22 cellular contexts compared by ENCODE assay signal in the genomic region with DNA sequence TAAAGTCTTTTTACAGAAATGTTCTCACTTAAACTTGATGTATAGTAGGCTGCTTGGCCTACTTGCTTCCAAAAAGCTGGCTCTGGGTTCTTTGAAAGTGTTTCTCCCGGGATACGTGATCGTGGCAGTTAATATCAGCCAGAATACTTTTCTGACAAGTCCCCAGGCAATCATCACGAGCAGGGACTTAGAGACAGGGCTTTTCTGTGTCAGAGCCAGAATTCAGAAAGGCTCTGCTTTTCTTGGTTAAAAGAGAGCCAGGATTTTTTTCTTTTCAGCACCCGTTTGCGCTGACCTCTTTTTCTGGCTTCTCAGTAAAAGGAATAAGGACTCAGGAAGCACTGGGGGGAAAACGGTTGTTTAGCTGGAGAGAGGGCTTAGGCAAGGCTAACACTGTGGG. TPM values are rescaled to one million over a fixed set of nuclear protein-coding genes. Genes with fewer than 3 reads are reported as not detected.
A peak's percentile ranks its signal among the peaks of the same experiment; 100 is the strongest.
DNase-seq lines count a peak whose midpoint lies in the region; ATAC-seq lines count a peak whose summit lies in the region.
"Had no signal": no experiment of that assay in that cellular context is flagged by ENCODE, and none has a peak within 500 bp of the region (broad histone marks: within the 10 kb centered on the region; RNA-seq: fewer than 3 reads in every experiment).

No MANE protein-coding gene starts in this region.

- DNase-seq in SK-MEL-5 (ENCODE audit: low read depth, low spot score): peak; percentile 29
- DNase-seq in medulla oblongata (ENCODE audit: extremely low spot score): peak; percentile 63
- no peak for DNase-seq in sciatic nerve (ENCODE audit: low spot score)
- no peak for DNase-seq in H7
- DNase-seq in NCI-H82 treated with DMSO at 0.1 percent for 48 hours (lab: John Stamatoyannopoulos, UW; ENCODE audit: unreplicated experiment): no peak
- no peak for DNase-seq in activated T-cell treated with anti-CD3 and anti-CD28 coated beads, Interleukin-2, amount 50 U/mL, for 24 hours
- DNase-seq: activated CD4-positive, alpha-beta memory T cell treated with anti-CD3 and anti-CD28 coated beads for 36 hours; activated naive CD4-positive, alpha-beta T cell treated with anti-CD3 and anti-CD28 coated beads for 36 hours; colonic mucosa; H9; left cardiac atrium; NCI-H1436; SK-N-SH; stimulated activated CD4-positive, alpha-beta T cell treated with anti-CD3 and anti-CD28 coated beads, Interleukin-2, amount 100 ng/mL, for 48 hours had no signal

- no peaks in the 10 kb centered on the region for H3K9me3 ChIP-seq in esophagus (ENCODE audit: control insufficient read depth in 2 of 2, insufficient read depth in 1 of 2, low read depth in 1 of 2, low read length in 1 of 2)
- H3K9me3 ChIP-seq: colonic mucosa, SK-N-SH, vagina had no signal

- no peak overlapping the region for H3K4me3 Mint-ChIP-seq in activated T-cell treated with anti-CD3 and anti-CD28 coated beads, Interleukin-2, amount 50 U/mL, for 24 hours
- H3K4me3 Mint-ChIP-seq: activated CD4-positive, alpha-beta memory T cell treated with anti-CD3 and anti-CD28 coated beads for 36 hours; activated naive CD4-positive, alpha-beta T cell treated with anti-CD3 and anti-CD28 coated beads for 36 hours; H9; stimulated activated naive CD8-positive, alpha-beta T cell treated with anti-CD3 and anti-CD28 coated beads, Interleukin-15, Interleukin-2, amounts not matched to agents 100 ng/mL and 50 ng/mL, for 24 hours; WTC11 had no signal

- H3K36me3 Mint-ChIP-seq in activated T-cell treated with anti-CD3 and anti-CD28 coated beads, Interleukin-2, amount 50 U/mL, for 24 hours (ENCODE audit: low read depth): no peaks in the 10 kb centered on the region
- H3K36me3 Mint-ChIP-seq: activated CD4-positive, alpha-beta memory T cell treated with anti-CD3 and anti-CD28 coated beads for 36 hours had no signal

- intact Hi-C loops in sciatic nerve (cut with DNase I): no loop called here

- H3K36me3 ChIP-seq in esophagus (ENCODE audit: control insufficient read depth in 2 of 2, insufficient read depth in 2 of 2, low read length in 1 of 2) (no peaks in the 10 kb centered on the region), H7 (replicated peaks; ENCODE audit: control insufficient read depth, insufficient read depth, low read length) (no peaks in the 10 kb centered on the region)
- H3K36me3 ChIP-seq: BLaER1 treated with 17β-estradiol and CSF1 and Interleukin-3, amounts not matched to agents 10 nM and 100 nM; colonic mucosa; vagina had no signal

- H3K4me1 ChIP-seq in esophagus (ENCODE audit: control insufficient read depth in 2 of 2, insufficient read depth in 2 of 2, low read length in 1 of 2): peaks cover 0 to 6% of the 10 kb centered on the region in 2 donors
- H3K4me1 ChIP-seq: A549, colonic mucosa had no signal

- ATAC-seq in sciatic nerve: peak; percentile 59
- ATAC-seq in HG03342 (IDR thresholded peaks at IDR 0.05; ENCODE audit: unreplicated experiment): no peak
- ATAC-seq: A549, Panc1, WTC11 had no signal

- H3K27ac ChIP-seq in esophagus (ENCODE audit: low read depth in 2 of 2, low read length in 1 of 2): peak overlapping the region; percentile 88 to 90
- H3K27ac ChIP-seq: A549; BLaER1 treated with 17β-estradiol and CSF1 and Interleukin-3, amounts not matched to agents 10 nM and 100 nM; colonic mucosa; vagina had no signal

- in situ Hi-C loops in SK-MEL-5 (cut with HindIII; ENCODE audit: low pct_unique_long_range_greater_than_20kb, low sequenced_read_pairs): no loop called here

- H3K27ac Mint-ChIP-seq in activated T-cell treated with anti-CD3 and anti-CD28 coated beads, Interleukin-2, amount 50 U/mL, for 24 hours: no peak overlapping the region
- H3K27ac Mint-ChIP-seq: activated CD4-positive, alpha-beta memory T cell treated with anti-CD3 and anti-CD28 coated beads for 36 hours; activated naive CD4-positive, alpha-beta T cell treated with anti-CD3 and anti-CD28 coated beads for 36 hours; stimulated activated naive CD8-positive, alpha-beta T cell treated with anti-CD3 and anti-CD28 coated beads, Interleukin-15, Interleukin-2, amounts not matched to agents 100 ng/mL and 50 ng/mL, for 24 hours; WTC11 had no signal

- H3K4me3 ChIP-seq in esophagus (ENCODE audit: low read depth in 1 of 2, low read length in 2 of 2) (no peak overlapping the region), H7 (ENCODE audit: insufficient read depth, low read depth, low read length) (no peak overlapping the region)
- H3K4me3 ChIP-seq: A549; BLaER1 treated with 17β-estradiol and CSF1 and Interleukin-3, amounts not matched to agents 10 nM and 100 nM; colonic mucosa; vagina had no signal

- H3K4me1 Mint-ChIP-seq in activated T-cell treated with anti-CD3 and anti-CD28 coated beads, Interleukin-2, amount 50 U/mL, for 24 hours (ENCODE audit: low read depth): no peaks in the 10 kb centered on the region

- 30 to 49% methylated on average over 7 of the region's 7 CpGs for WGBS in esophagus, 2 donors

- H3K27me3 ChIP-seq in esophagus (ENCODE audit: control insufficient read depth in 1 of 2, insufficient read depth in 2 of 2, low read length in 2 of 2): no peaks in the 10 kb centered on the region
- no peaks in the 10 kb centered on the region for H3K27me3 ChIP-seq in H7 (ENCODE audit: control insufficient read depth, insufficient read depth, low read length)
- H3K27me3 ChIP-seq: BLaER1 treated with 17β-estradiol and CSF1 and Interleukin-3, amounts not matched to agents 10 nM and 100 nM; colonic mucosa; vagina had no signal

- H3K9me3 Mint-ChIP-seq in activated T-cell treated with anti-CD3 and anti-CD28 coated beads, Interleukin-2, amount 50 U/mL, for 24 hours: no peaks in the 10 kb centered on the region
- H3K9me3 Mint-ChIP-seq: activated CD4-positive, alpha-beta memory T cell treated with anti-CD3 and anti-CD28 coated beads for 36 hours; activated naive CD4-positive, alpha-beta T cell treated with anti-CD3 and anti-CD28 coated beads for 36 hours; stimulated activated naive CD8-positive, alpha-beta T cell treated with anti-CD3 and anti-CD28 coated beads, Interleukin-15, Interleukin-2, amounts not matched to agents 100 ng/mL and 50 ng/mL, for 24 hours had no signal

- H3K27me3 Mint-ChIP-seq in activated T-cell treated with anti-CD3 and anti-CD28 coated beads, Interleukin-2, amount 50 U/mL, for 24 hours: no peaks in the 10 kb centered on the region
- H3K27me3 Mint-ChIP-seq: activated CD4-positive, alpha-beta memory T cell treated with anti-CD3 and anti-CD28 coated beads for 36 hours had no signal

RNA-seq across cellular contexts. Expression of gene ARHGAP5, which starts 57.8 kb away (rescaled TPM):
- total RNA-seq in SK-MEL-5 (2014; rRNA removed; shearing (Covaris generic)): 110 and 123 TPM in 2 replicates
- 27.2 and 34.2 TPM in 2 replicates for polyA plus RNA-seq in SK-MEL-5 (2015; cell fraction: cytosol; rRNA removed)
- polyA plus RNA-seq in SK-MEL-5 (2015; cell fraction: nucleus; rRNA removed): 36.5 and 50.0 TPM in 2 replicates
- polyA plus RNA-seq in esophagus: 10 to 100 TPM; 22.3 to 32.7 TPM
- 193 TPM for total RNA-seq in sciatic nerve
- 33.3 and 53.0 TPM in 2 replicates for total RNA-seq in H7 (2014; rRNA removed; shearing (Covaris generic))

Comparison
In these comparisons a context has a peak if more than half of its experiments do, and no peak if none do; other contexts are left out.
1. DNase-seq: peak in SK-MEL-5 (single experiment) and medulla oblongata (single experiment); none in sciatic nerve (single experiment), H7 (single experiment), NCI-H82 treated with DMSO at 0.1 percent for 48 hours (single experiment) and activated T-cell treated with anti-CD3 and anti-CD28 coated beads, Interleukin-2, amount 50 U/mL, for 24 hours (single experiment).